In the genomic region with DNA sequence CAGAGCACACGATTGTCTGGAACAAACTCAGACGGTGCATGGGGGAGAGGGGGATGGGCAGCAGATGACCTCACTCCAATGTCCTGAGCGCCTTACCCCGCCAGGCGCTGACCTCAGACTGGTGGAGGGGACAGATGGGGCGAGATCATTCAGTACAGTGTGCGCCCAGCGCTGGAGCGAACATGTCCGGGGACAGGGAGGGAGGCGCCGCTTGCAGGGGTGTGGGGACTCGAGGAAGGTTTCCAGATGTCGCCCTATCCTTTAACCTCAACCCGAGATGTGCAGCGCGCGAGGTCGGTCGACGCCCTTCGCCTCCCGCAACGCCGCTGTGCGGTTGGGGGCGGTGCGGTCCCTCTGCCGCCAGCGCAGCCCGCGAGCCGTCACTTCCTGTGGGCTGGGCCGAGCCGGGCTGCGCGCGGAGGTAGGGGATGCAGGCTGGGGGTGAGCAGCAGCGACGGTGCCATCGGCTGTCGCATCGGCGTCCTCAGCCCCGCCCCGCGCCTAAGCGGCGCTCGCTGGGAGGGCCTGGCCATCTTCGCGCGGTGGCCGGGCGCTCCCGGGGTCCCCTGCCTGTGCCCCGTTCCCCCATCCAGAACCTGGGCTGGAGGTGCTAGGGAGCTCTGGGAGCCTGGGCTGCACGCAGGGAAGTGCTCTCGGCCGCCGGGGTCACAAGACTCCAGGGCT, we compare ENCODE assay signal across 8 cellular contexts. TPM values are rescaled to one million over a fixed set of nuclear protein-coding genes. Genes with fewer than 3 reads are reported as not detected.
DNase-seq lines count a peak whose midpoint lies in the region; ATAC-seq and TF ChIP-seq lines count a peak whose summit lies in the region.

No MANE protein-coding gene starts in this region.

- H3K4me1 ChIP-seq in colonic mucosa = peaks cover 6% of the 10 kb centered on the region

- peak overlapping the region; percentile 64 for H3K27ac Mint-ChIP-seq in activated CD4-positive, alpha-beta T cell treated with anti-CD3 and anti-CD28 coated beads, Interleukin-2, amount 10 ng/mL, durations not matched to agents 24 days and 14 days

- H3K27ac ChIP-seq in colonic mucosa = peak overlapping the region; percentile 66

- peak overlapping the region; percentile 53 for H3K4me3 ChIP-seq in colonic mucosa

- ATAC-seq in GM21786 (IDR thresholded peaks at IDR 0.05; ENCODE audit: unreplicated experiment) = peak; percentile 53
- peak; percentile 83 for ATAC-seq in left lobe of liver
- no peak for ATAC-seq in HG02870 (IDR thresholded peaks at IDR 0.05; ENCODE audit: unreplicated experiment)

- peak overlapping the region; percentile 90 for H3K4me3 Mint-ChIP-seq in activated CD4-positive, alpha-beta T cell treated with anti-CD3 and anti-CD28 coated beads, Interleukin-2, amount 10 ng/mL, durations not matched to agents 24 days and 14 days

- H3K9me3 ChIP-seq in colonic mucosa = no peaks in the 10 kb centered on the region

- peaks cover 41% of the 10 kb centered on the region for H3K27me3 Mint-ChIP-seq in activated CD4-positive, alpha-beta T cell treated with anti-CD3 and anti-CD28 coated beads, Interleukin-2, amount 10 ng/mL, durations not matched to agents 24 days and 14 days

- TF ChIP-seq CTCF in colonic mucosa (IDR thresholded peaks at IDR 0.05) = no peak

- H3K36me3 Mint-ChIP-seq in activated CD4-positive, alpha-beta T cell treated with anti-CD3 and anti-CD28 coated beads, Interleukin-2, amount 10 ng/mL, durations not matched to agents 24 days and 14 days (ENCODE audit: low read depth) = no peaks in the 10 kb centered on the region

- H3K36me3 ChIP-seq in colonic mucosa = no peaks in the 10 kb centered on the region

- H3K27me3 ChIP-seq in colonic mucosa = no peaks in the 10 kb centered on the region

- peak overlapping the region; percentile 85 to 91 for H3K9ac ChIP-seq in colonic mucosa (ENCODE audit: low read depth in 2 of 2, low read length in 2 of 2)

- intact Hi-C loops in activated CD4-positive, alpha-beta T cell treated with anti-CD3 and anti-CD28 coated beads, Interleukin-2, amount 10 ng/mL, durations not matched to agents 24 days and 14 days (cut with micrococcal nuclease) = no loop called here
- intact Hi-C loops in colonic mucosa (cut with DNase I) = no loop called here

- H3K4me1 Mint-ChIP-seq in activated CD4-positive, alpha-beta T cell treated with anti-CD3 and anti-CD28 coated beads, Interleukin-2, amount 10 ng/mL, durations not matched to agents 24 days and 14 days = peaks cover 16% of the 10 kb centered on the region

- no peaks in the 10 kb centered on the region for H3K9me3 Mint-ChIP-seq in activated CD4-positive, alpha-beta T cell treated with anti-CD3 and anti-CD28 coated beads, Interleukin-2, amount 10 ng/mL, durations not matched to agents 24 days and 14 days

- DNase-seq in Ammon's horn (ENCODE audit: low spot score) (peak; percentile 92), NCI-H226 (peak; percentile 37), colonic mucosa (peak; percentile 75), left lobe of liver (ENCODE audit: low spot score) (no peak)
- peak; percentile 95 for DNase-seq in activated CD4-positive, alpha-beta T cell treated with anti-CD3 and anti-CD28 coated beads, Interleukin-2, amount 10 ng/mL, durations not matched to agents 24 days and 14 days
- peak; percentile 79 to 85 for DNase-seq in stimulated activated CD4-positive, alpha-beta T cell treated with anti-CD3 and anti-CD28 coated beads, Interleukin-2, amount 100 ng/mL, for 24 hours

RNA-seq across cellular contexts. Expression of a gene that starts 5.3 kb away (rescaled TPM):
- total RNA-seq in activated CD4-positive, alpha-beta T cell treated with anti-CD3 and anti-CD28 coated beads, Interleukin-2, amount 10 ng/mL, durations not matched to agents 24 days and 14 days = 1.4 and 1.8 TPM in 2 replicates
- total RNA-seq in colonic mucosa = 1 to 10 TPM; 3.7 to 4.1 TPM
- total RNA-seq in left lobe of liver = 1.2 TPM

RNA-seq across cellular contexts. Expression of a gene that starts 9.6 kb away (rescaled TPM):
- total RNA-seq in activated CD4-positive, alpha-beta T cell treated with anti-CD3 and anti-CD28 coated beads, Interleukin-2, amount 10 ng/mL, durations not matched to agents 24 days and 14 days = 0.17 TPM in 1 of 2 replicates, not detected in the other
- total RNA-seq in colonic mucosa (10 to 100 TPM; 47.8 to 54.8 TPM), left lobe of liver (5.9 TPM)

RNA-seq across cellular contexts. Expression of a gene that starts 30.3 kb away (rescaled TPM):
- 73.3 and 74.3 TPM in 2 replicates for total RNA-seq in activated CD4-positive, alpha-beta T cell treated with anti-CD3 and anti-CD28 coated beads, Interleukin-2, amount 10 ng/mL, durations not matched to agents 24 days and 14 days
- total RNA-seq in colonic mucosa (10 to 100 TPM; 27.2 to 50.1 TPM), left lobe of liver (25.8 TPM)

RNA-seq across cellular contexts. Expression of a gene that starts 46.4 kb away (rescaled TPM):
- total RNA-seq in activated CD4-positive, alpha-beta T cell treated with anti-CD3 and anti-CD28 coated beads, Interleukin-2, amount 10 ng/mL, durations not matched to agents 24 days and 14 days = not detected in 2 replicates
- total RNA-seq in colonic mucosa (under 1 TPM in 1 of 2 donors, not detected in 1; 0.40 TPM), left lobe of liver (not detected)

RNA-seq across cellular contexts. Expression of a gene that starts 58.0 kb away (rescaled TPM):
- not detected in 2 replicates for total RNA-seq in activated CD4-positive, alpha-beta T cell treated with anti-CD3 and anti-CD28 coated beads, Interleukin-2, amount 10 ng/mL, durations not matched to agents 24 days and 14 days
- total RNA-seq in colonic mucosa (10 to 100 TPM in 1 of 2 donors, 1 to 10 TPM in 1; 5.7 to 18.4 TPM), left lobe of liver (not detected)
